Comparison of ENCODE assay signal across 8 cellular contexts in genomic region chr18:44733069-44733753, GRCh38. TPM values are rescaled to one million over a fixed set of nuclear protein-coding genes. Genes with fewer than 3 reads are reported as not detected.
A peak's percentile ranks its signal among the peaks of the same experiment; 100 is the strongest.
DNase-seq lines count a peak whose midpoint lies in the region; ATAC-seq lines count a peak whose summit lies in the region.

No MANE protein-coding gene starts in this region.

- POLR2A ChIA-PET in activated CD4-positive, alpha-beta T cell treated with anti-CD3 and anti-CD28 coated beads for 36 hours (lab: Charles Lee): interaction anchor here (0.7 to 1.3 kb wide), 3 partner anchors 26 to 201 kb away, joined by 3 to 4 read pairs (median 3); no protein-coding TSS in a partner anchor

- intact Hi-C loops in activated CD4-positive, alpha-beta T cell treated with anti-CD3 and anti-CD28 coated beads for 36 hours (cut with DNase I, micrococcal nuclease): loop anchor here in 1 of 2 experiments (2.0 kb wide), 1 partner anchor 26 kb away; no protein-coding TSS in a partner anchor

- no peak overlapping the region for H3K4me3 Mint-ChIP-seq in activated CD4-positive, alpha-beta T cell treated with anti-CD3 and anti-CD28 coated beads for 36 hours

- ATAC-seq in activated CD4-positive, alpha-beta T cell treated with anti-CD3 and anti-CD28 coated beads for 36 hours: peak; percentile 79
- ATAC-seq in GM18498 (IDR thresholded peaks at IDR 0.05; ENCODE audit: unreplicated experiment): no peak
- ATAC-seq in GM19455 (IDR thresholded peaks at IDR 0.05; ENCODE audit: unreplicated experiment): no peak

- peak; percentile 58 for DNase-seq in activated CD4-positive, alpha-beta T cell treated with anti-CD3 and anti-CD28 coated beads for 36 hours
- DNase-seq in activated CD4-positive, alpha-beta T cell treated with anti-CD3 and anti-CD28 coated beads, Interleukin-2, amount 50 U/mL, for 1 hour: no peak
- peak; percentile 39 for DNase-seq in T1000 (lab: John Stamatoyannopoulos, UW)
- DNase-seq in globus pallidus (ENCODE audit: low spot score): peak; percentile 38
- peak; percentile 32 to 34 for DNase-seq in stimulated activated CD8-positive, alpha-beta memory T cell treated with anti-CD3 and anti-CD28 coated beads, Interleukin-15, amount 100 ng/mL, for 48 hours (ENCODE audit: low read depth in 2 of 2)
- DNase-seq in NCI-H1930 (lab: John Stamatoyannopoulos, UW): no peak

- no peaks in the 10 kb centered on the region for H3K9me3 Mint-ChIP-seq in activated CD4-positive, alpha-beta T cell treated with anti-CD3 and anti-CD28 coated beads for 36 hours (ENCODE audit: low read depth)

- no peak overlapping the region for H3K27ac Mint-ChIP-seq in activated CD4-positive, alpha-beta T cell treated with anti-CD3 and anti-CD28 coated beads for 36 hours

- peaks cover 47% of the 10 kb centered on the region for H3K4me1 Mint-ChIP-seq in activated CD4-positive, alpha-beta T cell treated with anti-CD3 and anti-CD28 coated beads for 36 hours

- H3K27me3 Mint-ChIP-seq in activated CD4-positive, alpha-beta T cell treated with anti-CD3 and anti-CD28 coated beads for 36 hours: peaks cover 19% of the 10 kb centered on the region

- H3K36me3 Mint-ChIP-seq in activated CD4-positive, alpha-beta T cell treated with anti-CD3 and anti-CD28 coated beads for 36 hours (ENCODE audit: low read depth): peaks cover 6% of the 10 kb centered on the region

- CTCF ChIA-PET in activated CD4-positive, alpha-beta T cell treated with anti-CD3 and anti-CD28 coated beads for 36 hours (lab: Charles Lee): interaction anchor here (1.2 kb wide), 1 partner anchor 10 kb away, joined by 4 read pairs; no protein-coding TSS in a partner anchor

RNA-seq across cellular contexts. Expression of gene SETBP1, which starts 52.5 kb away (rescaled TPM):
- 1 to 10 TPM; 6.3 to 6.6 TPM for total RNA-seq in activated CD4-positive, alpha-beta T cell treated with anti-CD3 and anti-CD28 coated beads for 36 hours

Comparison
In these comparisons a context has a peak if more than half of its experiments do, and no peak if none do; other contexts are left out.
1. DNase-seq: peak in activated CD4-positive, alpha-beta T cell treated with anti-CD3 and anti-CD28 coated beads for 36 hours (single experiment), T1000 (single experiment), globus pallidus (single experiment) and stimulated activated CD8-positive, alpha-beta memory T cell treated with anti-CD3 and anti-CD28 coated beads, Interleukin-15, amount 100 ng/mL, for 48 hours (2 of 2); none in activated CD4-positive, alpha-beta T cell treated with anti-CD3 and anti-CD28 coated beads, Interleukin-2, amount 50 U/mL, for 1 hour (single experiment) and NCI-H1930 (0 of 2).